Comparison of ENCODE assay signal across 15 cellular contexts in genomic region chr5:7805379-7805778, GRCh38. TPM values are rescaled to one million over a fixed set of nuclear protein-coding genes. Genes with fewer than 3 reads are reported as not detected.
A peak's percentile ranks its signal among the peaks of the same experiment; 100 is the strongest.
DNase-seq lines count a peak whose midpoint lies in the region; ATAC-seq and TF ChIP-seq lines count a peak whose summit lies in the region.
"Had no signal": no experiment of that assay in that cellular context is flagged by ENCODE, and none has a peak within 500 bp of the region (broad histone marks: within the 10 kb centered on the region; RNA-seq: fewer than 3 reads in every experiment).

No MANE protein-coding gene starts in this region.

- DNase-seq in cardiac muscle cell (ENCODE audit: low read depth in 1 of 2, low spot score in 1 of 2) (peak in 1 of 2 donors; percentile 16), left cardiac atrium (no peak), RWPE2 (ENCODE audit: low spot score) (no peak), foreskin keratinocyte (no peak), kidney glomerular epithelial cell (lab: John Stamatoyannopoulos, UW) (no peak), cortex of kidney (lab: John Stamatoyannopoulos, UW) (no peak), NCI-H446 (lab: John Stamatoyannopoulos, UW) (no peak)
- DNase-seq: C1 segment of cervical spinal cord; NCI-H226; stimulated activated naive CD4-positive, alpha-beta T cell; T-helper 2 cell had no signal

- H3K4me3 ChIP-seq in cardiac muscle cell (no peak overlapping the region), RWPE2 (ENCODE audit: severe bottlenecking) (no peak overlapping the region)
- H3K4me3 ChIP-seq: breast epithelium, HAP-1 had no signal

- intact Hi-C loops in left cardiac atrium (cut with DNase I) = no loop called here

- peak; percentile 40 for TF ChIP-seq CTCF in cardiac muscle cell (IDR thresholded peaks at IDR 0.05; ENCODE audit: low read depth, low read length)
- peak; percentile 14 for TF ChIP-seq CTCF in RWPE2 (IDR thresholded peaks at IDR 0.05; ENCODE audit: poor library complexity, severe bottlenecking)
- TF ChIP-seq CTCF in foreskin keratinocyte (conservative IDR thresholded peaks at IDR 0.05) = peak; percentile 26

- H3K36me3 ChIP-seq in cardiac muscle cell = no peaks in the 10 kb centered on the region
- no peaks in the 10 kb centered on the region for H3K36me3 ChIP-seq in RWPE2 (ENCODE audit: low read depth)
- H3K36me3 ChIP-seq: breast epithelium, HAP-1 had no signal

- H3K9me3 ChIP-seq in cardiac muscle cell (ENCODE audit: low read depth) (no peaks in the 10 kb centered on the region), RWPE2 (ENCODE audit: severe bottlenecking) (no peaks in the 10 kb centered on the region)
- H3K9me3 ChIP-seq: breast epithelium, HAP-1 had no signal

- H3K27me3 ChIP-seq in cardiac muscle cell (no peaks in the 10 kb centered on the region), RWPE2 (ENCODE audit: insufficient read depth, poor library complexity, severe bottlenecking) (no peaks in the 10 kb centered on the region), foreskin keratinocyte (no peaks in the 10 kb centered on the region)
- H3K27me3 ChIP-seq: breast epithelium had no signal

- H3K27ac ChIP-seq in cardiac muscle cell (no peak overlapping the region), RWPE2 (ENCODE audit: poor library complexity, severe bottlenecking) (no peak overlapping the region), foreskin keratinocyte (no peak overlapping the region)
- H3K27ac ChIP-seq: breast epithelium, HL-60 had no signal

- ATAC-seq in left cardiac atrium (no peak), RWPE2 (ENCODE audit: low read depth) (no peak), foreskin keratinocyte (no peak), HG03571 (IDR thresholded peaks at IDR 0.05; ENCODE audit: unreplicated experiment) (no peak)

- H3K4me1 ChIP-seq in cardiac muscle cell (ENCODE audit: low read depth) = no peaks in the 10 kb centered on the region
- H3K4me1 ChIP-seq in RWPE2 (ENCODE audit: insufficient read depth, poor library complexity, severe bottlenecking) = no peaks in the 10 kb centered on the region
- no peaks in the 10 kb centered on the region for H3K4me1 ChIP-seq in foreskin keratinocyte
- H3K4me1 ChIP-seq: breast epithelium, HAP-1 had no signal

RNA-seq across cellular contexts. Expression of gene CFAP90, which starts 45.6 kb away (rescaled TPM):
- total RNA-seq in cardiac muscle cell = 0.60 TPM in 1 of 2 replicates, not detected in the other
- polyA plus RNA-seq in cardiac muscle cell = 0.27 and 0.83 TPM in 2 replicates
- total RNA-seq in left cardiac atrium = under 1 TPM; 0.15 to 0.16 TPM
- not detected in 2 replicates for total RNA-seq in foreskin keratinocyte
- polyA plus RNA-seq in foreskin keratinocyte = 0.03 and 0.07 TPM in 2 replicates
